Comparison of ENCODE assay signal across 8 cellular contexts in genomic region chr11:48172818-48173609, GRCh38. TPM values are rescaled to one million over a fixed set of nuclear protein-coding genes. Genes with fewer than 3 reads are reported as not detected.
DNase-seq lines count a peak whose midpoint lies in the region; ATAC-seq and TF ChIP-seq lines count a peak whose summit lies in the region.

No MANE protein-coding gene starts in this region.

- H3K9me3 Mint-ChIP-seq in naive thymus-derived CD4-positive, alpha-beta T cell = peaks cover 0 to 2% (median 0%) of the 10 kb centered on the region in 11 donors

- ATAC-seq in GM18519 (IDR thresholded peaks at IDR 0.05; ENCODE audit: low FRiP score, unreplicated experiment) = peak; percentile 60
- ATAC-seq in HG03159 (IDR thresholded peaks at IDR 0.05; ENCODE audit: unreplicated experiment) = peak; percentile 75
- peak; percentile 80 for ATAC-seq in naive thymus-derived CD4-positive, alpha-beta T cell

- no peak overlapping the region for H3K27ac ChIP-seq in naive thymus-derived CD4-positive, alpha-beta T cell (ENCODE audit: low read depth, low read length)

- H3K27me3 ChIP-seq in naive thymus-derived CD4-positive, alpha-beta T cell (ENCODE audit: control insufficient read depth in 2 of 2, insufficient read depth in 2 of 2, low read length in 2 of 2) = no peaks in the 10 kb centered on the region

- intact Hi-C loops in naive thymus-derived CD4-positive, alpha-beta T cell (cut with micrococcal nuclease) = loop anchor here (1.0 to 10.0 kb wide), 4 partner anchors 134 to 1822 kb away; partner anchors contain the start of gene OR4S1 (in 1 of the 2)

- H3K36me3 ChIP-seq in naive thymus-derived CD4-positive, alpha-beta T cell (ENCODE audit: control insufficient read depth in 2 of 3, insufficient read depth in 3 of 3, low read length in 3 of 3) = peaks cover 0 to 7% (median 0%) of the 10 kb centered on the region in 3 experiments

- peak overlapping the region in 1 of 10 donors; percentile 35 for H3K4me3 Mint-ChIP-seq in naive thymus-derived CD4-positive, alpha-beta T cell

- H3K36me3 Mint-ChIP-seq in naive thymus-derived CD4-positive, alpha-beta T cell = peaks cover 0 to 9% (median 6%) of the 10 kb centered on the region in 5 donors

- CTCF ChIA-PET in naive thymus-derived CD4-positive, alpha-beta T cell (lab: Charles Lee) = interaction anchor here (0.6 to 1.6 kb wide), 4 partner anchors 8 to 1332 kb away, joined by 3 to 4 read pairs (median 3); no protein-coding TSS in a partner anchor

- POLR2A ChIA-PET in naive thymus-derived CD4-positive, alpha-beta T cell (lab: Charles Lee) = no interaction called here

- H3K4me1 ChIP-seq in naive thymus-derived CD4-positive, alpha-beta T cell (ENCODE audit: control insufficient read depth in 2 of 2, insufficient read depth in 2 of 2, low read length in 2 of 2) = peaks cover 0 to 4% of the 10 kb centered on the region in 2 donors

- no peak overlapping the region for H3K4me3 ChIP-seq in epithelial cell of proximal tubule (ENCODE audit: low read depth, low read length)
- no peak overlapping the region for H3K4me3 ChIP-seq in naive thymus-derived CD4-positive, alpha-beta T cell (ENCODE audit: low read length)

- peak overlapping the region in 4 of 9 donors; percentile 26 to 63 (median 46) for H3K27ac Mint-ChIP-seq in naive thymus-derived CD4-positive, alpha-beta T cell

- no peaks in the 10 kb centered on the region for H3K27me3 Mint-ChIP-seq in naive thymus-derived CD4-positive, alpha-beta T cell

- H3K4me1 Mint-ChIP-seq in naive thymus-derived CD4-positive, alpha-beta T cell = peaks cover 23 to 43% (median 35%) of the 10 kb centered on the region in 7 donors

- TF ChIP-seq CTCF in AG09319 (IDR thresholded peaks at IDR 0.05; ENCODE audit: low read depth, low read length) (no peak; the same call in none of the 2 replicates), epithelial cell of proximal tubule (conservative IDR thresholded peaks at IDR 0.05; ENCODE audit: low read depth, low read length) (peak; percentile 96)

- DNase-seq in AG09319 (ENCODE audit: extremely low read depth, low read depth) (peak; percentile 31), NCI-H774 (lab: John Stamatoyannopoulos, UW) (peak; percentile 10), epithelial cell of proximal tubule (ENCODE audit: low read depth) (no peak)
- peak; percentile 86 for DNase-seq in activated CD8-positive, alpha-beta memory T cell treated with anti-CD3 and anti-CD28 coated beads, Interleukin-2, amount 50 U/mL, for 48 hours
- peak; percentile 27 to 68 (median 49) for DNase-seq in naive thymus-derived CD4-positive, alpha-beta T cell
- DNase-seq in stimulated activated naive CD4-positive, alpha-beta T cell (lab: John Stamatoyannopoulos, UW) = peak in 5 of 6 experiments; percentile 26 to 66 (median 46)

- H3K9me3 ChIP-seq in naive thymus-derived CD4-positive, alpha-beta T cell (ENCODE audit: control insufficient read depth in 2 of 3, low read length in 3 of 3) = no peaks in the 10 kb centered on the region

RNA-seq across cellular contexts. Expression of gene OR4B1, which starts 43.6 kb away (rescaled TPM):
- total RNA-seq in epithelial cell of proximal tubule = not detected in 2 replicates
- total RNA-seq in naive thymus-derived CD4-positive, alpha-beta T cell = not detected
- polyA plus RNA-seq in naive thymus-derived CD4-positive, alpha-beta T cell = not detected
